Comparison of ENCODE assay signal across 8 cellular contexts in the genomic region with DNA sequence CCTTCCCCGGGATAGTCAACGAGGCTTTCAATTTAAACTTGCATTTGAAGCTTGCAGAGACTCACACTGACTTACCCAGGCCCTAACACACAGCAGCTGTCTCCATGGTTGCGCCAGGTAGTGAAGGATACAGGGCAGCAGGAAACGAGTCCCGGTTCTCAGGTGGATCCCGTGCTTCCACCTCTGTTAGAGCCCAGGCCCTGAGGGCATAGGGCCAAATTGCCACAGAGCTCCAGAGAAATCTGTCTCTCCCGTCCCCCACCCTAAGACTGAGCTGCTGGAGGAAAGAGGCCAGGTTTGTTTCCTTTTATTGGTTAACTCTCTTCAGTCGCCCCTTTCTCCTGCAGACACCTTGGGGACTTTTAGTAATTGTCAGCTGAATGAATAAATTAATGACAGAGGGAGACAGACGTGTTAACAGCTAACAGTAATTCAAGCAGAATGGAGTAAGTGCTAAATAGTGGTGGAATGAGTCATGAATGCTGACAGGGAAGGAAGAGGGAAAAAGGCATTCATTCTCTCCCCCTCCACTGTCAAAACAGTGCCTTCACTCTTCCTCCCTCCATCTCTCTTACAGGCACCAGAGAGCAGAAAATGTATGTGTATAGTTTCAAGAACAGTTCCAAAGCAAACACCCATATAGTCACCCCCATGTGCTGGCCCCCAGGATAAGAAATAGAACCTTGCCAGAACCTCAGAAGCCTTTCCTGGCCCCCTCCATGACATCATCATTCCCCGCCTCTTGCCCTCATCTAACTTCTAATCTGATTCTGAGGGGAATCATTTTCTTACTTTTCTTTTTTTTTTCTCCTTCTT. TPM values are rescaled to one million over a fixed set of nuclear protein-coding genes. Genes with fewer than 3 reads are reported as not detected.
A peak's percentile ranks its signal among the peaks of the same experiment; 100 is the strongest.
DNase-seq lines count a peak whose midpoint lies in the region; ATAC-seq, FAIRE-seq and TF ChIP-seq lines count a peak whose summit lies in the region.

No MANE protein-coding gene starts in this region.

- no peak for TF ChIP-seq EP300 in K562 (IDR thresholded peaks at IDR 0.05; ENCODE audit: low read length)

- peak overlapping the region; percentile 24 for H3K4me2 ChIP-seq in K562 (ENCODE audit: insufficient read depth, low read length)

- FAIRE-seq in K562 (lab: Jason Lieb, UNC) = no peak

- H3K4me3 ChIP-seq in K562 = no peak overlapping the region

- H4K20me1 ChIP-seq in K562 (replicated peaks; ENCODE audit: control insufficient read depth, insufficient read depth, low read length) = no peaks in the 10 kb centered on the region

- H3K4me1 ChIP-seq in K562 (replicated peaks in 1 of 2; ENCODE audit: control insufficient read depth in 2 of 2, insufficient read depth in 2 of 2, low read length in 2 of 2) = peaks cover 9 to 17% of the 10 kb centered on the region in 2 experiments; a peak in 4 of 5 replicates

- no TSS peak for BruUV-seq in K562 (replicated peaks; lab: Mats Ljungman, UMichigan)

- peak; percentile 39 for ATAC-seq in K562

- H3K36me3 ChIP-seq in K562 (ENCODE audit: control insufficient read depth, insufficient read depth, low read length) = no peaks in the 10 kb centered on the region

- WGBS in K562 (ENCODE audit: insufficient coverage, low coverage, missing lambda C conversion rate) = 55% methylated on average over 10 of the region's 10 CpGs

- DNase-seq in ACHN (peak; percentile 85), HK-2 (ENCODE audit: unreplicated experiment) (peak; percentile 82), K562 (ENCODE audit: extremely low read depth in 1 of 4, low spot score in 3 of 4) (peak in 1 of 4 experiments; percentile 58), kidney glomerular epithelial cell (lab: John Stamatoyannopoulos, UW) (peak; percentile 89), mesenteric fat pad (ENCODE audit: low spot score) (no peak), activated T-cell treated with anti-CD3 and anti-CD28 coated beads for 4 hours (no peak)
- DNase-seq in activated CD4-positive, CD25-positive, alpha-beta regulatory T cell treated with anti-CD3 and anti-CD28 coated beads, Interleukin-2, amount 50 U/mL, for 72 hours = no peak
- no peak for DNase-seq in central memory CD4-positive, alpha-beta T cell

- CTCF ChIA-PET in K562 (lab: Yijun Ruan, JAX; ENCODE audit: low intra/inter-chr PET ratio) = interaction anchor here (0.7 kb wide), 1 partner anchor 227 kb away, joined by 6 read pairs; no protein-coding TSS in a partner anchor

- TF ChIP-seq RAD21 in K562 (CRISPR knock-in tag; conservative IDR thresholded peaks at IDR 0.05 in 1 of 2, IDR thresholded peaks at IDR 0.05 in 1 of 2) = no peak

- no peaks in the 10 kb centered on the region for H3K9me3 ChIP-seq in K562 (replicated peaks; ENCODE audit: control insufficient read depth, insufficient read depth, low read depth, low read length)

- no peaks in the 10 kb centered on the region for H3K79me2 ChIP-seq in K562 (ENCODE audit: control insufficient read depth, insufficient read depth, low read length)

- H2AFZ ChIP-seq in K562 (ENCODE audit: low read depth, low read length) = peak overlapping the region; percentile 93

- peak overlapping the region; percentile 64; the same call in 2 of the 3 replicates for H3K27ac ChIP-seq in K562 (ENCODE audit: extremely low read depth, low read depth, low read length)

- in situ Hi-C loops in ACHN (cut with HindIII; ENCODE audit: low pct_ligation_motif_present, low pct_unique_long_range_greater_than_20kb, low sequenced_read_pairs) = no loop called here
- in situ Hi-C loops in K562 (cut with MboI) = no loop called here

- H3K27me3 ChIP-seq in K562 (ENCODE audit: control insufficient read depth in 2 of 2, insufficient read depth in 2 of 2, low read length in 2 of 2) = no peaks in the 10 kb centered on the region

- peak overlapping the region in 1 of 2 experiments; percentile 66; a peak in 1 of 4 replicates for H3K9ac ChIP-seq in K562 (ENCODE audit: insufficient read depth in 1 of 2, low read depth in 2 of 2, low read length in 2 of 2)

- no peak for TF ChIP-seq POLR2A in K562 (conservative IDR thresholded peaks at IDR 0.05)

- no peaks in the 10 kb centered on the region for H3K9me1 ChIP-seq in K562 (ENCODE audit: control insufficient read depth, insufficient read depth, low read length)

- POLR2A ChIA-PET in K562 (lab: Yijun Ruan, JAX) = interaction anchor here (0.6 to 1.2 kb wide), 4 partner anchors 9 to 43 kb away, joined by 3 read pairs; no protein-coding TSS in a partner anchor

- intact Hi-C loops in K562 (cut with micrococcal nuclease) = no loop called here

- TF ChIP-seq CTCF in K562 (IDR thresholded peaks at IDR 0.05 in 2 of 3, conservative IDR thresholded peaks at IDR 0.05 in 1 of 3; ENCODE audit: insufficient read depth in 2 of 3, low read depth in 1 of 3, low read length in 3 of 3) = no peak

TF ChIP-seq in K562, 482 proteins besides CTCF, POLR2A, EP300 and RAD21 (continues in another document):
- TF ChIP-seq HSF4 (CRISPR knock-in tag; IDR thresholded peaks at IDR 0.05; ENCODE audit: borderline replicate concordance) = no peak
- no peak for TF ChIP-seq THRB (CRISPR knock-in tag; conservative IDR thresholded peaks at IDR 0.05)
- peak; percentile 60 for TF ChIP-seq LEF1 (IDR thresholded peaks at IDR 0.05)
- TF ChIP-seq, protein P1, sequence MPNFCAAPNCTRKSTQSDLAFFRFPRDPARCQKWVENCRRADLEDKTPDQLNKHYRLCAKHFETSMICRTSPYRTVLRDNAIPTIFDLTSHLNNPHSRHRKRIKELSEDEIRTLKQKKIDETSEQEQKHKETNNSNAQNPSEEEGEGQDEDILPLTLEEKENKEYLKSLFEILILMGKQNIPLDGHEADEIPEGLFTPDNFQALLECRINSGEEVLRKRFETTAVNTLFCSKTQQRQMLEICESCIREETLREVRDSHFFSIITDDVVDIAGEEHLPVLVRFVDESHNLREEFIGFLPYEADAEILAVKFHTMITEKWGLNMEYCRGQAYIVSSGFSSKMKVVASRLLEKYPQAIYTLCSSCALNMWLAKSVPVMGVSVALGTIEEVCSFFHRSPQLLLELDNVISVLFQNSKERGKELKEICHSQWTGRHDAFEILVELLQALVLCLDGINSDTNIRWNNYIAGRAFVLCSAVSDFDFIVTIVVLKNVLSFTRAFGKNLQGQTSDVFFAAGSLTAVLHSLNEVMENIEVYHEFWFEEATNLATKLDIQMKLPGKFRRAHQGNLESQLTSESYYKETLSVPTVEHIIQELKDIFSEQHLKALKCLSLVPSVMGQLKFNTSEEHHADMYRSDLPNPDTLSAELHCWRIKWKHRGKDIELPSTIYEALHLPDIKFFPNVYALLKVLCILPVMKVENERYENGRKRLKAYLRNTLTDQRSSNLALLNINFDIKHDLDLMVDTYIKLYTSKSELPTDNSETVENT (CRISPR knock-in tag; IDR thresholded peaks at IDR 0.05) = no peak
- no peak for TF ChIP-seq ILK (tag; IDR thresholded peaks at IDR 0.05; ENCODE audit: borderline replicate concordance, low read depth)
- TF ChIP-seq MCM2 (IDR thresholded peaks at IDR 0.05; ENCODE audit: low read depth) = no peak
- no peak for TF ChIP-seq HDAC2 (IDR thresholded peaks at IDR 0.05)

RNA-seq across cellular contexts. Expression of gene DLG5, which starts 16.7 kb away (rescaled TPM):
- total RNA-seq in K562 (2011; cell fraction: chromatin; rRNA removed; ENCODE audit: low replicate concordance) = 91.9 and 204 TPM in 2 replicates
- total RNA-seq in K562 (2011; cell fraction: nucleolus; rRNA removed) = 90.6 and 92.5 TPM in 2 replicates
- 67.2 and 68.6 TPM in 2 replicates for total RNA-seq in K562 (2011; cell fraction: nucleoplasm; rRNA removed)
- total RNA-seq in K562 (2014; rRNA removed) (10.1 and 13.6 TPM in 2 replicates), K562 (2014; rRNA removed; fragmentation: Illumina TruSeq; extraction: Trizol) (9.2 and 9.6 TPM in 2 replicates), K562 (2015; rRNA removed; fragmentation: Illumina TruSeq; extraction: Trizol) (11.0 and 11.2 TPM in 2 replicates), K562 (2021) (24.0 and 26.8 TPM in 2 replicates), mesenteric fat pad (30.6 TPM)
- polyA plus RNA-seq in K562 (2011; rRNA removed) (8.8 and 11.9 TPM in 2 replicates), K562 (2014; fragmentation: Illumina TruSeq; extraction: Trizol) (17.9 and 18.8 TPM in 2 replicates), K562 (2014; fragmentation: Nextera tagmentation; extraction: Ambion mirVana) (1 to 10 TPM; 1.4 to 1.5 TPM), K562 (2014; rRNA removed) (17.2 and 17.3 TPM in 2 replicates)
- polyA plus RNA-seq in K562 (2011; cell fraction: cytosol; rRNA removed) = 8.1 and 10.6 TPM in 2 replicates
- 72.9 and 124 TPM in 2 replicates for polyA plus RNA-seq in K562 (2011; cell fraction: nucleus; rRNA removed)
- 16.0 and 23.5 TPM in 2 replicates for polyA plus RNA-seq in K562 (2012)
- 11.9 and 15.3 TPM in 2 replicates for polyA minus RNA-seq in K562 (2011; rRNA and poly(A)+ RNA removed)
- 7.3 and 10.1 TPM in 2 replicates for polyA minus RNA-seq in K562 (2011; cell fraction: cytosol; rRNA and poly(A)+ RNA removed)
- polyA minus RNA-seq in K562 (2011; cell fraction: nucleus; rRNA and poly(A)+ RNA removed) = 27.9 and 33.8 TPM in 2 replicates

Comparison
In these comparisons a context has a peak if more than half of its experiments do, and no peak if none do; other contexts are left out.
1. DNase-seq: peak in ACHN (single experiment), HK-2 (single experiment) and kidney glomerular epithelial cell (single experiment); none in mesenteric fat pad (single experiment), activated CD4-positive, CD25-positive, alpha-beta regulatory T cell treated with anti-CD3 and anti-CD28 coated beads, Interleukin-2, amount 50 U/mL, for 72 hours (single experiment), central memory CD4-positive, alpha-beta T cell (single experiment) and activated T-cell treated with anti-CD3 and anti-CD28 coated beads for 4 hours (single experiment).